1 cellular context compared by ENCODE assay signal in genomic region chr2:118094503-118094902, GRCh38.
TF ChIP-seq lines count a peak whose summit lies in the region.

No MANE protein-coding gene starts in this region.

TF ChIP-seq in GM23338, 12 proteins besides CTCF, POLR2A, EP300 and RAD21 (continued from another document):
- TF ChIP-seq EZH2phosphoT487 (IDR thresholded peaks at IDR 0.05; ENCODE audit: unreplicated experiment) (no peak), STAT1 (IDR thresholded peaks at IDR 0.05; ENCODE audit: unreplicated experiment) (no peak), ETS1 (IDR thresholded peaks at IDR 0.05) (no peak)
